18 cellular contexts compared by ENCODE assay signal in genomic region chr10:116211682-116212081, GRCh38.
DNase-seq lines count a peak whose midpoint lies in the region; TF ChIP-seq lines count a peak whose summit lies in the region.
"Had no signal": no experiment of that assay in that cellular context is flagged by ENCODE, and none has a peak within 500 bp of the region (broad histone marks: within the 10 kb centered on the region; RNA-seq: fewer than 3 reads in every experiment).

No MANE protein-coding gene starts in this region.

- WGBS in smooth muscle cell (ENCODE audit: low lambda C conversion rate) = 0% methylated on average over 1 of the region's 1 CpG

- H3K4me3 ChIP-seq in adipocyte (ENCODE audit: low read length) (no peak overlapping the region), smooth muscle cell (no peak overlapping the region)
- H3K4me3 ChIP-seq: breast epithelium, gastroesophageal sphincter, prostate gland, SK-N-MC, tibial artery had no signal

- no peaks in the 10 kb centered on the region for H4K20me1 ChIP-seq in smooth muscle cell (ENCODE audit: low read depth)

- H3K27me3 ChIP-seq in adipocyte (replicated peaks; ENCODE audit: control insufficient read depth, insufficient read depth, low read length) = no peaks in the 10 kb centered on the region
- no peaks in the 10 kb centered on the region for H3K27me3 ChIP-seq in smooth muscle cell (ENCODE audit: low read depth)
- H3K27me3 ChIP-seq: breast epithelium, gastroesophageal sphincter, tibial artery had no signal

- peak overlapping the region; percentile 67 for H3K27ac ChIP-seq in smooth muscle cell (ENCODE audit: low read depth)
- H3K27ac ChIP-seq: breast epithelium, gastroesophageal sphincter, prostate gland, SK-N-MC, tibial artery had no signal

- peak; percentile 78 for DNase-seq in GM04503 (ENCODE audit: low read depth)
- DNase-seq in adipocyte (ENCODE audit: low read depth) = peak; percentile 72
- DNase-seq in hepatic stellate cell (ENCODE audit: low spot score) = peak; percentile 4
- no peak for DNase-seq in smooth muscle cell (lab: John Stamatoyannopoulos, UW; ENCODE audit: unreplicated experiment)
- DNase-seq in iPS-NIHi11 (ENCODE audit: low spot score) = no peak
- no peak for DNase-seq in stimulated activated CD8-positive, alpha-beta memory T cell treated with anti-CD3 and anti-CD28 coated beads, Interleukin-4, amount 100 ng/mL, for 48 hours
- DNase-seq in hippocampal formation (lab: John Stamatoyannopoulos, UW) = no peak
- DNase-seq: activated CD8-positive, alpha-beta T cell treated with anti-CD3 and anti-CD28 coated beads, Interleukin-2, amount 10 ng/mL, durations not matched to agents 7 days and 5 days; activated gamma-delta T cell treated with Interleukin-2 at 50 U/mL for 16 hours; KBM-7; NCI-H146; NCI-H446 treated with DMSO at 0.1 percent for 48 hours; stimulated activated CD4-positive, alpha-beta T cell treated with anti-CD3 and anti-CD28 coated beads, Interleukin-2, amount 100 ng/mL, for 24 hours; tibial artery had no signal

- H3K9ac ChIP-seq in adipocyte (ENCODE audit: low read length) = no peak overlapping the region
- H3K9ac ChIP-seq in smooth muscle cell (ENCODE audit: low read depth) = peak overlapping the region; percentile 51

- peak overlapping the region; percentile 33 for H3K4me2 ChIP-seq in smooth muscle cell

- TF ChIP-seq CTCF in smooth muscle cell (IDR thresholded peaks at IDR 0.05; ENCODE audit: borderline replicate concordance, insufficient read depth, poor library complexity, severe bottlenecking) = no peak

- H3F3A ChIP-seq in smooth muscle cell (ENCODE audit: low read depth) = peaks cover 4% of the 10 kb centered on the region

- H3K79me2 ChIP-seq in smooth muscle cell (ENCODE audit: low read depth) = no peaks in the 10 kb centered on the region

- H3K9me3 ChIP-seq in adipocyte (ENCODE audit: control insufficient read depth, low read length) = no peaks in the 10 kb centered on the region
- H3K9me3 ChIP-seq in smooth muscle cell (replicated peaks; ENCODE audit: low read depth) = no peaks in the 10 kb centered on the region
- H3K9me3 ChIP-seq: breast epithelium, gastroesophageal sphincter, prostate gland, tibial artery had no signal

- H3K4me1 ChIP-seq in adipocyte (ENCODE audit: control insufficient read depth, insufficient read depth, low read length) (peaks cover 9% of the 10 kb centered on the region), smooth muscle cell (ENCODE audit: low read depth) (peaks cover 6% of the 10 kb centered on the region)
- H3K4me1 ChIP-seq: breast epithelium, prostate gland had no signal

- H2AFZ ChIP-seq in smooth muscle cell (ENCODE audit: low read depth) = no peak overlapping the region

- H3K36me3 ChIP-seq in adipocyte (ENCODE audit: control insufficient read depth, insufficient read depth, low read length, severe bottlenecking) (no peaks in the 10 kb centered on the region), smooth muscle cell (ENCODE audit: low read depth) (no peaks in the 10 kb centered on the region)
- H3K36me3 ChIP-seq: breast epithelium, gastroesophageal sphincter, prostate gland, tibial artery had no signal

Comparison
In these comparisons a context has a peak if more than half of its experiments do, and no peak if none do; other contexts are left out.
1. DNase-seq: peak in GM04503 (single experiment), adipocyte (single experiment) and hepatic stellate cell (single experiment); none in smooth muscle cell (single experiment), iPS-NIHi11 (single experiment), stimulated activated CD8-positive, alpha-beta memory T cell treated with anti-CD3 and anti-CD28 coated beads, Interleukin-4, amount 100 ng/mL, for 48 hours (single experiment) and hippocampal formation (0 of 2).